In the genomic region with DNA sequence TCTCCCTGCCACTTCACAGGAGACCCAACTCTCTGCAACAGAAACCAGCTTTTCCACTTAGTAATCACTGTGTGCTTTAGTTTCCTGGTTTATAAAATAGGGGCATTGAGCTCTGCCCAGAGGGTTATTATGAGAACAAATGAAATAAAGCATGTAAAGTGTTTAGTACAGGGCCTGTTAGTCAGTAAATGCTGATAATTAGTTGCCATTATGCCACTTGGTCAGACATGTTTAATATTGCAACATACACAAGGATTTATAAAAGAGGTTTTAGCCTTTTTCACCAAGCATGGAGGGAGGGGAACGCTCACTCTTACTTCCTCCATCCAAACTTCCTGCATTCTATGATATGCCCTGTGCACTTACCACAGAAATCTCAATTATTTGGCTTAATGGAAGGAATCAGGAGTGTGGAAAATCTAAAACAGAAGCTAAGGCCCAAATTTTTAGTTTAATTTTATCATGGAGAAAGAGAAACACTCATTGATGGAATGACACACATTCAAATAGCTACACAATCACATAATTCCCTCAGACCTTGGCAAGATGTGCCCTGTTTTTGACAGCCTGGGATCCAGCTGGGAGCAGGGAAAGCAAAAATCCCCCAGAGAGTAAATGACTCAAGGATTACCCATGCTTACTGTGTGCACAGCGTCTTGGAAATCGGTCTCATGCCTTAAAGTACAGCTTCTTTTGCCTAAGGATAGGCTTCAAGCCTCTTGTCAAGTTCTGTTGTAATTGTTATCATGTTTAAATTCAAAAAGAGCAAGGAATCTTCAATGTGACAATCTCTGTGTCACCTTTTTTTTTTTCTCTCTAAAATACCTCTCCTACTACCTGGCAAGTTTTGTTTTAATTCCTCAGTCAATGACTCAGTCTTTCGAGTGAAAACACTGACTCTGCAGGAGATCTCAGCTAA, we compare ENCODE assay signal across 1 cellular context.
TF ChIP-seq lines count a peak whose summit lies in the region.

No MANE protein-coding gene starts in this region.

TF ChIP-seq in WTC11, 78 proteins besides CTCF, POLR2A, EP300 and RAD21 (continued from another document):
- TF ChIP-seq GRHL2 (CRISPR knock-in tag; IDR thresholded peaks at IDR 0.05; ENCODE audit: insufficient replicate concordance, severe bottlenecking) (no peak), SMAD4 (CRISPR knock-in tag; IDR thresholded peaks at IDR 0.05) (no peak), CBFB (CRISPR knock-in tag; IDR thresholded peaks at IDR 0.05; ENCODE audit: low read depth) (no peak), FOXJ3 (CRISPR knock-in tag; IDR thresholded peaks at IDR 0.05; ENCODE audit: borderline replicate concordance) (no peak), TEAD4 (CRISPR knock-in tag; IDR thresholded peaks at IDR 0.05) (no peak), ELF4 (CRISPR knock-in tag; IDR thresholded peaks at IDR 0.05; ENCODE audit: low read depth) (no peak), ZNF423 (CRISPR knock-in tag; IDR thresholded peaks at IDR 0.05) (no peak), ZNF281 (CRISPR knock-in tag; IDR thresholded peaks at IDR 0.05) (no peak)
- TF ChIP-seq, protein P1, sequence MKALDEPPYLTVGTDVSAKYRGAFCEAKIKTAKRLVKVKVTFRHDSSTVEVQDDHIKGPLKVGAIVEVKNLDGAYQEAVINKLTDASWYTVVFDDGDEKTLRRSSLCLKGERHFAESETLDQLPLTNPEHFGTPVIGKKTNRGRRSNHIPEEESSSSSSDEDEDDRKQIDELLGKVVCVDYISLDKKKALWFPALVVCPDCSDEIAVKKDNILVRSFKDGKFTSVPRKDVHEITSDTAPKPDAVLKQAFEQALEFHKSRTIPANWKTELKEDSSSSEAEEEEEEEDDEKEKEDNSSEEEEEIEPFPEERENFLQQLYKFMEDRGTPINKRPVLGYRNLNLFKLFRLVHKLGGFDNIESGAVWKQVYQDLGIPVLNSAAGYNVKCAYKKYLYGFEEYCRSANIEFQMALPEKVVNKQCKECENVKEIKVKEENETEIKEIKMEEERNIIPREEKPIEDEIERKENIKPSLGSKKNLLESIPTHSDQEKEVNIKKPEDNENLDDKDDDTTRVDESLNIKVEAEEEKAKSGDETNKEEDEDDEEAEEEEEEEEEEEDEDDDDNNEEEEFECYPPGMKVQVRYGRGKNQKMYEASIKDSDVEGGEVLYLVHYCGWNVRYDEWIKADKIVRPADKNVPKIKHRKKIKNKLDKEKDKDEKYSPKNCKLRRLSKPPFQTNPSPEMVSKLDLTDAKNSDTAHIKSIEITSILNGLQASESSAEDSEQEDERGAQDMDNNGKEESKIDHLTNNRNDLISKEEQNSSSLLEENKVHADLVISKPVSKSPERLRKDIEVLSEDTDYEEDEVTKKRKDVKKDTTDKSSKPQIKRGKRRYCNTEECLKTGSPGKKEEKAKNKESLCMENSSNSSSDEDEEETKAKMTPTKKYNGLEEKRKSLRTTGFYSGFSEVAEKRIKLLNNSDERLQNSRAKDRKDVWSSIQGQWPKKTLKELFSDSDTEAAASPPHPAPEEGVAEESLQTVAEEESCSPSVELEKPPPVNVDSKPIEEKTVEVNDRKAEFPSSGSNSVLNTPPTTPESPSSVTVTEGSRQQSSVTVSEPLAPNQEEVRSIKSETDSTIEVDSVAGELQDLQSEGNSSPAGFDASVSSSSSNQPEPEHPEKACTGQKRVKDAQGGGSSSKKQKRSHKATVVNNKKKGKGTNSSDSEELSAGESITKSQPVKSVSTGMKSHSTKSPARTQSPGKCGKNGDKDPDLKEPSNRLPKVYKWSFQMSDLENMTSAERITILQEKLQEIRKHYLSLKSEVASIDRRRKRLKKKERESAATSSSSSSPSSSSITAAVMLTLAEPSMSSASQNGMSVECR (CRISPR knock-in tag; IDR thresholded peaks at IDR 0.05; ENCODE audit: borderline replicate concordance), result no peak
- TF ChIP-seq, protein P2, sequence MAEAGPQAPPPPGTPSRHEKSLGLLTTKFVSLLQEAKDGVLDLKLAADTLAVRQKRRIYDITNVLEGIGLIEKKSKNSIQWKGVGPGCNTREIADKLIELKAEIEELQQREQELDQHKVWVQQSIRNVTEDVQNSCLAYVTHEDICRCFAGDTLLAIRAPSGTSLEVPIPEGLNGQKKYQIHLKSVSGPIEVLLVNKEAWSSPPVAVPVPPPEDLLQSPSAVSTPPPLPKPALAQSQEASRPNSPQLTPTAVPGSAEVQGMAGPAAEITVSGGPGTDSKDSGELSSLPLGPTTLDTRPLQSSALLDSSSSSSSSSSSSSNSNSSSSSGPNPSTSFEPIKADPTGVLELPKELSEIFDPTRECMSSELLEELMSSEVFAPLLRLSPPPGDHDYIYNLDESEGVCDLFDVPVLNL (CRISPR knock-in tag; IDR thresholded peaks at IDR 0.05; ENCODE audit: borderline replicate concordance, low read depth), result no peak
- TF ChIP-seq, protein P3, sequence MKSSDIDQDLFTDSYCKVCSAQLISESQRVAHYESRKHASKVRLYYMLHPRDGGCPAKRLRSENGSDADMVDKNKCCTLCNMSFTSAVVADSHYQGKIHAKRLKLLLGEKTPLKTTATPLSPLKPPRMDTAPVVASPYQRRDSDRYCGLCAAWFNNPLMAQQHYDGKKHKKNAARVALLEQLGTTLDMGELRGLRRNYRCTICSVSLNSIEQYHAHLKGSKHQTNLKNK (CRISPR knock-in tag; IDR thresholded peaks at IDR 0.05), result no peak
TF ChIP-seq in WTC11: peak in this region for 0.
